In genomic region chr3:188322135-188322892, GRCh38 we compare ENCODE assay signal across 14 cellular contexts.
DNase-seq lines count a peak whose midpoint lies in the region; ATAC-seq and TF ChIP-seq lines count a peak whose summit lies in the region.
"Had no signal": no experiment of that assay in that cellular context is flagged by ENCODE, and none has a peak within 500 bp of the region (broad histone marks: within the 10 kb centered on the region; RNA-seq: fewer than 3 reads in every experiment).

No MANE protein-coding gene starts in this region.

- POLR2A ChIA-PET in naive thymus-derived CD4-positive, alpha-beta T cell (lab: Charles Lee) = interaction anchor here (0.6 to 1.4 kb wide), 3 partner anchors 9 to 855 kb away, joined by 3 to 4 read pairs (median 3); no protein-coding TSS in a partner anchor

- no peak for DNase-seq in left ventricle myocardium inferior
- no peak for DNase-seq in Right ventricle myocardium inferior (ENCODE audit: missing footprints)
- no peak for DNase-seq in activated naive CD8-positive, alpha-beta T cell treated with anti-CD3 and anti-CD28 coated beads for 36 hours
- no peak for DNase-seq in naive thymus-derived CD4-positive, alpha-beta T cell
- no peak for DNase-seq in osteocyte (ENCODE audit: extremely low spot score, unreplicated experiment)
- DNase-seq in activated effector memory CD4-positive, alpha-beta T cell treated with anti-CD3 and anti-CD28 coated beads, Interleukin-2, amount 50 U/mL, for 16 hours = no peak
- DNase-seq in iPS-NIHi7 (ENCODE audit: extremely low spot score) = no peak
- DNase-seq: anterior cingulate cortex; colonic mucosa; H9; heart right ventricle; NCI-H146; stimulated activated CD4-positive, alpha-beta T cell treated with anti-CD3 and anti-CD28 coated beads, Interleukin-12 subunit alpha, Interleukin-12 subunit beta, amount 100 ng/mL, for 4 hours had no signal

- peak overlapping the region; percentile 38 for H3K4me3 Mint-ChIP-seq in activated naive CD8-positive, alpha-beta T cell treated with anti-CD3 and anti-CD28 coated beads for 36 hours
- peak overlapping the region in 8 of 10 donors; percentile 11 to 67 (median 51) for H3K4me3 Mint-ChIP-seq in naive thymus-derived CD4-positive, alpha-beta T cell
- H3K4me3 Mint-ChIP-seq in osteocyte (ENCODE audit: unreplicated experiment) = no peak overlapping the region
- H3K4me3 Mint-ChIP-seq: H9 had no signal

- peak overlapping the region; percentile 60 for H3K27ac ChIP-seq in left ventricle myocardium inferior (replicated peaks)
- H3K27ac ChIP-seq in naive thymus-derived CD4-positive, alpha-beta T cell (ENCODE audit: low read depth, low read length) = no peak overlapping the region
- H3K27ac ChIP-seq: colonic mucosa had no signal

- CTCF ChIA-PET in naive thymus-derived CD4-positive, alpha-beta T cell (lab: Charles Lee) = interaction anchor here (0.9 to 1.2 kb wide), 2 partner anchors 577 to 582 kb away, joined by 3 to 5 read pairs; partner anchors contain the start of gene BCL6

- ATAC-seq in Right ventricle myocardium inferior (no peak), GM21390 (IDR thresholded peaks at IDR 0.05; ENCODE audit: unreplicated experiment) (no peak)
- no peak for ATAC-seq in naive thymus-derived CD4-positive, alpha-beta T cell

- no peak overlapping the region for H3K4me3 ChIP-seq in left ventricle myocardium inferior
- H3K4me3 ChIP-seq in naive thymus-derived CD4-positive, alpha-beta T cell (ENCODE audit: low read length) = no peak overlapping the region
- H3K4me3 ChIP-seq: colonic mucosa, heart right ventricle had no signal

- H3K9me3 Mint-ChIP-seq in activated naive CD8-positive, alpha-beta T cell treated with anti-CD3 and anti-CD28 coated beads for 36 hours = peaks cover 4% of the 10 kb centered on the region
- H3K9me3 Mint-ChIP-seq in naive thymus-derived CD4-positive, alpha-beta T cell = peaks cover 0 to 6% (median 0%) of the 10 kb centered on the region in 11 donors
- no peaks in the 10 kb centered on the region for H3K9me3 Mint-ChIP-seq in osteocyte (ENCODE audit: unreplicated experiment)
- H3K9me3 Mint-ChIP-seq: H9 had no signal

- H3K36me3 ChIP-seq in left ventricle myocardium inferior = no peaks in the 10 kb centered on the region
- no peaks in the 10 kb centered on the region for H3K36me3 ChIP-seq in naive thymus-derived CD4-positive, alpha-beta T cell (ENCODE audit: control insufficient read depth in 2 of 3, insufficient read depth in 3 of 3, low read length in 3 of 3)
- H3K36me3 ChIP-seq: colonic mucosa, heart right ventricle had no signal

- H3K36me3 Mint-ChIP-seq in activated naive CD8-positive, alpha-beta T cell treated with anti-CD3 and anti-CD28 coated beads for 36 hours = peaks cover 26% of the 10 kb centered on the region
- H3K36me3 Mint-ChIP-seq in naive thymus-derived CD4-positive, alpha-beta T cell = peaks cover 4 to 49% (median 11%) of the 10 kb centered on the region in 5 donors
- H3K36me3 Mint-ChIP-seq in osteocyte (ENCODE audit: unreplicated experiment) = peaks cover 16% of the 10 kb centered on the region

- TF ChIP-seq CTCF in left ventricle myocardium inferior (IDR thresholded peaks at IDR 0.05; ENCODE audit: borderline replicate concordance) (no peak), osteocyte (IDR thresholded peaks at IDR 0.05) (no peak)

- intact Hi-C loops in left ventricle myocardium inferior (cut with micrococcal nuclease) = no loop called here
- intact Hi-C loops in Right ventricle myocardium inferior (cut with DNase I) = no loop called here
- intact Hi-C loops in naive thymus-derived CD4-positive, alpha-beta T cell (cut with micrococcal nuclease) = loop anchor here (2.0 to 10.0 kb wide), 7 partner anchors 36 to 810 kb away; partner anchors contain the start of gene LPP (in 1 of the 2)

- H3K27me3 Mint-ChIP-seq in activated naive CD8-positive, alpha-beta T cell treated with anti-CD3 and anti-CD28 coated beads for 36 hours = no peaks in the 10 kb centered on the region
- H3K27me3 Mint-ChIP-seq in naive thymus-derived CD4-positive, alpha-beta T cell = peaks cover 0 to 4% (median 0%) of the 10 kb centered on the region in 5 donors
- H3K27me3 Mint-ChIP-seq in osteocyte (ENCODE audit: unreplicated experiment) = no peaks in the 10 kb centered on the region

- H3K27me3 ChIP-seq in left ventricle myocardium inferior (ENCODE audit: low read depth) = no peaks in the 10 kb centered on the region
- no peaks in the 10 kb centered on the region for H3K27me3 ChIP-seq in naive thymus-derived CD4-positive, alpha-beta T cell (ENCODE audit: control insufficient read depth in 2 of 2, insufficient read depth in 2 of 2, low read length in 2 of 2)
- H3K27me3 ChIP-seq: colonic mucosa, heart right ventricle had no signal

- peaks cover 53% of the 10 kb centered on the region for H3K4me1 Mint-ChIP-seq in activated naive CD8-positive, alpha-beta T cell treated with anti-CD3 and anti-CD28 coated beads for 36 hours
- peaks cover 34 to 67% (median 57%) of the 10 kb centered on the region in 7 donors for H3K4me1 Mint-ChIP-seq in naive thymus-derived CD4-positive, alpha-beta T cell
- peaks cover 33% of the 10 kb centered on the region for H3K4me1 Mint-ChIP-seq in osteocyte (ENCODE audit: unreplicated experiment)
- H3K4me1 Mint-ChIP-seq: H9 had no signal

- H3K27ac Mint-ChIP-seq in activated naive CD8-positive, alpha-beta T cell treated with anti-CD3 and anti-CD28 coated beads for 36 hours = peak overlapping the region; percentile 85
- H3K27ac Mint-ChIP-seq in naive thymus-derived CD4-positive, alpha-beta T cell = peak overlapping the region; percentile 60 to 93 (median 82)
- no peak overlapping the region for H3K27ac Mint-ChIP-seq in osteocyte (ENCODE audit: unreplicated experiment)

- H3K4me1 ChIP-seq in left ventricle myocardium inferior = peaks cover 62% of the 10 kb centered on the region
- peaks cover 19 to 26% of the 10 kb centered on the region in 2 donors for H3K4me1 ChIP-seq in naive thymus-derived CD4-positive, alpha-beta T cell (ENCODE audit: control insufficient read depth in 2 of 2, insufficient read depth in 2 of 2, low read length in 2 of 2)
- H3K4me1 ChIP-seq: colonic mucosa had no signal

- no peaks in the 10 kb centered on the region for H3K9me3 ChIP-seq in left ventricle myocardium inferior (replicated peaks)
- no peaks in the 10 kb centered on the region for H3K9me3 ChIP-seq in naive thymus-derived CD4-positive, alpha-beta T cell (ENCODE audit: control insufficient read depth in 2 of 3, low read length in 3 of 3)
- H3K9me3 ChIP-seq: colonic mucosa, heart right ventricle had no signal

Comparison
In these comparisons a context has a peak if more than half of its experiments do, and no peak if none do; other contexts are left out.
1. intact Hi-C loops: an anchor here in naive thymus-derived CD4-positive, alpha-beta T cell (2.0 to 10.0 kb wide); none called in left ventricle myocardium inferior and Right ventricle myocardium inferior.